In genomic region chr2:32003791-32004190, GRCh38 we compare ENCODE assay signal across 22 cellular contexts.
"Had no signal": no experiment of that assay in that cellular context is flagged by ENCODE, and none has a peak within 500 bp of the region (broad histone marks: within the 10 kb centered on the region; RNA-seq: fewer than 3 reads in every experiment).

No MANE protein-coding gene starts in this region.

- DNase-seq: activated CD4-positive, CD25-positive, alpha-beta regulatory T cell treated with anti-CD3 and anti-CD28 coated beads, Interleukin-2, amount 50 U/mL, for 72 hours; activated naive CD4-positive, alpha-beta T cell treated with anti-CD3 and anti-CD28 coated beads for 36 hours; activated T-cell treated with anti-CD3 and anti-CD28 coated beads, Interleukin-2, amount 50 U/mL, for 1 hour; body of pancreas; caudate nucleus; effector CD4-positive, alpha-beta T cell; head of caudate nucleus; left cardiac atrium; pancreas; psoas muscle; stimulated activated CD4-positive, alpha-beta T cell treated with anti-CD3 and anti-CD28 coated beads, Interleukin-1b, Interleukin-23, amount 100 ng/mL, for 48 hours; substantia nigra; T-helper 1 cell; thyroid gland; WERI-Rb-1 had no signal

- H3K27ac ChIP-seq: body of pancreas, esophagus muscularis mucosa, gastroesophageal sphincter, pancreas, psoas muscle, right atrium auricular region, thyroid gland, WERI-Rb-1 had no signal

- H3K27me3 ChIP-seq: body of pancreas, esophagus muscularis mucosa, gastroesophageal sphincter, pancreas, right atrium auricular region, thyroid gland had no signal

- ATAC-seq: body of pancreas, gastroesophageal sphincter, left cardiac atrium, pancreas, psoas muscle had no signal

- H3K4me3 ChIP-seq: body of pancreas, esophagus muscularis mucosa, gastroesophageal sphincter, pancreas, psoas muscle, right atrium auricular region, thyroid gland had no signal

- H3K27me3 Mint-ChIP-seq: dendritic cell treated with granulocyte-macrophage colony-stimulating factor and Interleukin-4, amounts not matched to agents 40 ng/mL and 50 ng/mL, for 4 days; memory B cell; stimulated activated naive CD8-positive, alpha-beta T cell treated with anti-CD3 and anti-CD28 coated beads, Interleukin-15, Interleukin-2, amounts not matched to agents 100 ng/mL and 50 ng/mL, for 24 hours had no signal

- H3K36me3 ChIP-seq: esophagus muscularis mucosa, gastroesophageal sphincter, pancreas, right atrium auricular region, thyroid gland had no signal

- H3K27ac Mint-ChIP-seq: activated naive CD4-positive, alpha-beta T cell treated with anti-CD3 and anti-CD28 coated beads for 36 hours; dendritic cell treated with granulocyte-macrophage colony-stimulating factor and Interleukin-4, amounts not matched to agents 40 ng/mL and 50 ng/mL, for 4 days; memory B cell; nephron; stimulated activated naive CD8-positive, alpha-beta T cell treated with anti-CD3 and anti-CD28 coated beads, Interleukin-15, Interleukin-2, amounts not matched to agents 100 ng/mL and 50 ng/mL, for 24 hours had no signal

- H3K4me3 Mint-ChIP-seq: activated naive CD4-positive, alpha-beta T cell treated with anti-CD3 and anti-CD28 coated beads for 36 hours; dendritic cell treated with granulocyte-macrophage colony-stimulating factor and Interleukin-4, amounts not matched to agents 40 ng/mL and 50 ng/mL, for 4 days; memory B cell; nephron; stimulated activated naive CD8-positive, alpha-beta T cell treated with anti-CD3 and anti-CD28 coated beads, Interleukin-15, Interleukin-2, amounts not matched to agents 100 ng/mL and 50 ng/mL, for 24 hours had no signal

- H3K9me3 Mint-ChIP-seq: activated naive CD4-positive, alpha-beta T cell treated with anti-CD3 and anti-CD28 coated beads for 36 hours; dendritic cell treated with granulocyte-macrophage colony-stimulating factor and Interleukin-4, amounts not matched to agents 40 ng/mL and 50 ng/mL, for 4 days; memory B cell; nephron; stimulated activated naive CD8-positive, alpha-beta T cell treated with anti-CD3 and anti-CD28 coated beads, Interleukin-15, Interleukin-2, amounts not matched to agents 100 ng/mL and 50 ng/mL, for 24 hours had no signal

- H3K9me3 ChIP-seq: body of pancreas, esophagus muscularis mucosa, gastroesophageal sphincter, pancreas, psoas muscle, right atrium auricular region, thyroid gland had no signal
